In genomic region chr11:65301491-65302329, GRCh38 we compare ENCODE assay signal across 13 cellular contexts. TPM values are rescaled to one million over a fixed set of nuclear protein-coding genes. Genes with fewer than 3 reads are reported as not detected.
DNase-seq lines count a peak whose midpoint lies in the region; ATAC-seq, FAIRE-seq and TF ChIP-seq lines count a peak whose summit lies in the region.
"Had no signal": no experiment of that assay in that cellular context is flagged by ENCODE, and none has a peak within 500 bp of the region (broad histone marks: within the 10 kb centered on the region; RNA-seq: fewer than 3 reads in every experiment).

No MANE protein-coding gene starts in this region.

- intact Hi-C loops in esophagus squamous epithelium (cut with DNase I), result no loop called here
- intact Hi-C loops in mucosa of descending colon (cut with DNase I, micrococcal nuclease), result no loop called here

- DNase-seq in NCI-H2227 (lab: John Stamatoyannopoulos, UW; ENCODE audit: unreplicated experiment), result peak; percentile 23
- DNase-seq in NCI-H2227 treated with DMSO at 0.1 percent for 48 hours (lab: John Stamatoyannopoulos, UW), result no peak
- DNase-seq in esophagus squamous epithelium (lab: John Stamatoyannopoulos, UW), result no peak
- DNase-seq in mucosa of descending colon, result peak in 1 of 3 donors; percentile 56
- no peak for DNase-seq in urothelium cell line (ENCODE audit: low spot score)
- DNase-seq in GF-D8 (lab: John Stamatoyannopoulos, UW), result no peak
- no peak for DNase-seq in NCI-H1105 treated with DMSO at 0.1 percent for 48 hours (lab: John Stamatoyannopoulos, UW)
- DNase-seq in NCI-H2196 (lab: John Stamatoyannopoulos, UW; ENCODE audit: unreplicated experiment), result no peak
- DNase-seq: activated CD4-positive, alpha-beta T cell treated with anti-CD3 and anti-CD28 coated beads, Interleukin-2, amount 50 U/mL, for 48 hours; GOT3; stimulated activated CD4-positive, alpha-beta T cell treated with anti-CD3 and anti-CD28 coated beads, Interleukin-1b, Interleukin-23, amount 100 ng/mL, for 48 hours had no signal

- no peak for TF ChIP-seq POLR2A in esophagus squamous epithelium (IDR thresholded peaks at IDR 0.05)

- H3K36me3 ChIP-seq in esophagus squamous epithelium (peaks cover 0 to 16% (median 0%) of the 10 kb centered on the region in 3 donors), mucosa of descending colon (ENCODE audit: low read depth) (no peaks in the 10 kb centered on the region)
- H3K36me3 ChIP-seq: breast epithelium had no signal

- H3K27ac ChIP-seq in esophagus squamous epithelium, result peak overlapping the region in 3 of 4 donors; percentile 4 to 56 (median 46)
- H3K27ac ChIP-seq: breast epithelium had no signal

- peak; percentile 40 for ATAC-seq in mucosa of descending colon
- ATAC-seq: left lobe of liver had no signal

- peaks cover 9 to 68% (median 38%) of the 10 kb centered on the region in 3 donors for H3K4me1 ChIP-seq in esophagus squamous epithelium
- H3K4me1 ChIP-seq in mucosa of descending colon (ENCODE audit: low read depth), result peaks cover 8% of the 10 kb centered on the region
- H3K4me1 ChIP-seq: breast epithelium had no signal

- H3K9me3 ChIP-seq in esophagus squamous epithelium, result no peaks in the 10 kb centered on the region
- no peaks in the 10 kb centered on the region for H3K9me3 ChIP-seq in mucosa of descending colon
- H3K9me3 ChIP-seq: breast epithelium had no signal

- 90 to 92% methylated on average over 3 to 6 of the region's 12 CpGs for WGBS in esophagus squamous epithelium, 2 donors

- H3K4me3 ChIP-seq in esophagus squamous epithelium (no peak overlapping the region), mucosa of descending colon (no peak overlapping the region)
- H3K4me3 ChIP-seq: breast epithelium had no signal

- peak; percentile 17 for FAIRE-seq in urothelium cell line (lab: Jason Lieb, UNC)

- TF ChIP-seq CTCF in esophagus squamous epithelium (IDR thresholded peaks at IDR 0.05), result no peak
- TF ChIP-seq CTCF in mucosa of descending colon (IDR thresholded peaks at IDR 0.05), result no peak

- H3K27me3 ChIP-seq in esophagus squamous epithelium, result no peaks in the 10 kb centered on the region
- H3K27me3 ChIP-seq: breast epithelium had no signal

RNA-seq across cellular contexts. Expression of gene CDC42EP2, which starts 13.0 kb away (rescaled TPM):
- total RNA-seq in esophagus squamous epithelium (10 to 100 TPM in 1 of 4 donors, 1 to 10 TPM in 2, under 1 TPM in 1; 0.76 to 11.4 (median 5.6) TPM), mucosa of descending colon (10 to 100 TPM in 2 of 3 donors, 1 to 10 TPM in 1; 7.0 to 27.4 (median 11.6) TPM)

RNA-seq across cellular contexts. Expression of gene DPF2, which starts 31.9 kb away (rescaled TPM):
- total RNA-seq in esophagus squamous epithelium (10 to 100 TPM; 18.7 to 35.3 (median 23.8) TPM), mucosa of descending colon (10 to 100 TPM; 32.8 to 62.9 (median 35.5) TPM)

RNA-seq across cellular contexts. Expression of gene POLA2, which starts 39.9 kb away (rescaled TPM):
- total RNA-seq in esophagus squamous epithelium, result 10 to 100 TPM in 2 of 4 donors, 1 to 10 TPM in 2; 3.1 to 14.1 (median 10.4) TPM
- 10 to 100 TPM in 2 of 3 donors, 1 to 10 TPM in 1; 8.9 to 14.4 (median 11.4) TPM for total RNA-seq in mucosa of descending colon

RNA-seq across cellular contexts. Expression of gene TIGD3, which starts 52.8 kb away (rescaled TPM):
- total RNA-seq in esophagus squamous epithelium (1 to 10 TPM in 1 of 4 donors, under 1 TPM in 3; 0.13 to 1.3 (median 0.56) TPM), mucosa of descending colon (under 1 TPM in 2 of 3 donors, not detected in 1; 0.14 to 0.53 TPM)
